In genomic region chr1:248905949-248906740, GRCh38 we compare ENCODE assay signal across 8 cellular contexts. TPM values are rescaled to one million over a fixed set of nuclear protein-coding genes. Genes with fewer than 3 reads are reported as not detected.
DNase-seq lines count a peak whose midpoint lies in the region; ATAC-seq and TF ChIP-seq lines count a peak whose summit lies in the region.

PGBD2 (plus strand) TSS chr1:248906235; CDS start chr1:248913863, 7,628 bp downstream.

- DNase-seq in GM03348 (ENCODE audit: low spot score) (peak; percentile 99), HAP-1 (ENCODE audit: low spot score in 2 of 2) (peak; percentile 89 to 97), M059J (ENCODE audit: low read depth) (peak; percentile 84), SIG-M5 (lab: John Stamatoyannopoulos, UW) (peak; percentile 76), nucleus accumbens (lab: John Stamatoyannopoulos, UW) (peak in 55 of 56 donors; percentile 73 to 99 (median 93)), suprapubic skin (ENCODE audit: low spot score in 2 of 2) (peak; percentile 92 to 96)
- DNase-seq in activated naive CD4-positive, alpha-beta T cell (lab: John Stamatoyannopoulos, UW), result peak; percentile 97 to 99 (median 98)

- WGBS in gastroesophageal sphincter (ENCODE audit: low coverage in 1 of 2), 2 donors, result 1% methylated on average over 12 of the region's 80 CpGs; no CpG with 5 or more reads in 1 of the 2 donors
- WGBS in suprapubic skin, result 1% methylated on average over 56 of the region's 80 CpGs

- H3K9me3 ChIP-seq in HAP-1, result no peaks in the 10 kb centered on the region
- H3K9me3 ChIP-seq in gastroesophageal sphincter, result no peaks in the 10 kb centered on the region
- no peaks in the 10 kb centered on the region for H3K9me3 ChIP-seq in suprapubic skin

- H3K27me3 ChIP-seq in HAP-1 (ENCODE audit: low read depth) (peaks cover 7% of the 10 kb centered on the region), gastroesophageal sphincter (no peaks in the 10 kb centered on the region), suprapubic skin (no peaks in the 10 kb centered on the region)

- H3K36me3 ChIP-seq in HAP-1 (replicated peaks) (no peaks in the 10 kb centered on the region), gastroesophageal sphincter (peaks cover 0 to 6% of the 10 kb centered on the region in 2 donors), suprapubic skin (no peaks in the 10 kb centered on the region)

- H3K4me3 ChIP-seq in HAP-1 (peak within 1 kb of the TSS; percentile 59), gastroesophageal sphincter (peak within 1 kb of the TSS; percentile 67 to 77), suprapubic skin (peak within 1 kb of the TSS; percentile 66)

- H3K27ac ChIP-seq in gastroesophageal sphincter, result peak within 1 kb of the TSS; percentile 82 to 97 (median 93)
- peak within 1 kb of the TSS; percentile 91 for H3K27ac ChIP-seq in suprapubic skin

- TF ChIP-seq CTCF in gastroesophageal sphincter (IDR thresholded peaks at IDR 0.05), result peak; percentile 31 to 73 (median 61)
- peak; percentile 24 to 69 for TF ChIP-seq CTCF in suprapubic skin (IDR thresholded peaks at IDR 0.05)

- in situ Hi-C loops in HAP-1 (cut with MboI; ENCODE audit: low sequenced_read_pairs), result no loop called here

- peak; percentile 97 for ATAC-seq in gastroesophageal sphincter

- TF ChIP-seq EP300 in gastroesophageal sphincter (IDR thresholded peaks at IDR 0.05) (no peak), suprapubic skin (IDR thresholded peaks at IDR 0.05) (no peak)

- H3K4me1 ChIP-seq in HAP-1 (peaks cover 8% of the 10 kb centered on the region), gastroesophageal sphincter (peaks cover 0 to 26% (median 4%) of the 10 kb centered on the region in 3 donors), suprapubic skin (peaks cover 14% of the 10 kb centered on the region)

- TF ChIP-seq POLR2A in gastroesophageal sphincter (IDR thresholded peaks at IDR 0.05), result peak; percentile 77 to 84
- peak; percentile 60 to 65 for TF ChIP-seq POLR2A in suprapubic skin (IDR thresholded peaks at IDR 0.05)

RNA-seq across cellular contexts. Expression of gene PGBD2, which starts in this region (rescaled TPM):
- total RNA-seq in M059J (2014; rRNA removed; shearing (Covaris generic)), result 2.2 and 5.7 TPM in 2 replicates
- 1 to 10 TPM; 3.6 to 5.9 (median 4.7) TPM for total RNA-seq in gastroesophageal sphincter
- total RNA-seq in suprapubic skin, result 10 to 100 TPM; 11.0 to 14.2 (median 11.5) TPM

Comparison
In these comparisons a context has a peak if more than half of its experiments do, and no peak if none do; other contexts are left out.
1. Peak in every context shown above with its lines: DNase-seq, ATAC-seq, H3K4me3 ChIP-seq and H3K27ac ChIP-seq.